In the genomic region with DNA sequence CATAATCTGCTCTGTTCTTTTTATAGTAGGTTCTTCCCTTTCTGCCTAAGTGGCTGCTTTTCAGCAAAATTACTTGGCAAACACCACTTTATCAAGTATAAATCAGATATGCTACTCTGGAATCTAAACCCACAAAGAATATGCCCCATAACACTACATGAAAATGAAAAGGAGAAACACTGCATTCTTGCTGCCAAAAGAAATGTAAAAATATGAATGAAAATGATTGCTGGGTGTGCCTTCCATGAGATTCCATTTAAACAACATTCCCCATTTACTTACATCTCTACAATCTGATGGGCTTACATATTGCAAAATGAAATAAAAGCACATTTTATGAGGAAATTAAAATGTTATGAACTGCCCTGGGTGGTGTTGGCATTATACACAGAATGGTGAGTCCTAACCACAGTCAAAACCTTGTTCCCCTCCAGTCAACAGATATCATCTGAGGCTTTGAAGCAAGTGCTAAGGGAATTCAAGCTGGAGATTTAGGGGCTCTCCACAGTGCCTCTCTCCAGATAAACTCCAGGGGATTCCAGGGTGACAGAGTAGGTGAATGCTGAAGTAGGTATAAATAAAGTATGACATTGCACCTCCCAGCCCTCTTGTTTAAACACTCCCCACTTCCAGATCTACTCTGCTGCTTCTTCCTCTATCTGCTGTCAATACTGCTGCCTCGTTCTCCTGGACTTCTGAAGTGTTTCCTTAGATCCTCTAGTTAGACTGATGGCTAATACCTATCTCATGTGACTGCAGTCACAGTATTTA, we compare ENCODE assay signal across 23 cellular contexts.
"Had no signal": no experiment of that assay in that cellular context is flagged by ENCODE, and none has a peak within 500 bp of the region (broad histone marks: within the 10 kb centered on the region; RNA-seq: fewer than 3 reads in every experiment).

No MANE protein-coding gene starts in this region.

- H3K9me3 ChIP-seq: breast epithelium, esophagus muscularis mucosa, heart left ventricle, transverse colon had no signal

- ATAC-seq: heart left ventricle; left cardiac atrium; sciatic nerve; stimulated activated naive B cell treated with anti-CD40 and anti-IgM and Interleukin-4, amounts not matched to agents 10 μg/mL and 1 μg/mL and 100 μg/mL, for 72 hours; WTC11 had no signal

- H3K27me3 ChIP-seq: breast epithelium, dorsolateral prefrontal cortex, esophagus muscularis mucosa, heart left ventricle, transverse colon had no signal

- FAIRE-seq: colon, islet of Langerhans, urothelium cell line had no signal

- H3K4me2 ChIP-seq: smooth muscle cell had no signal

- H3K4me1 ChIP-seq: breast epithelium had no signal

- H3K36me3 ChIP-seq: breast epithelium, heart left ventricle, transverse colon had no signal

- DNase-seq: activated CD4-positive, alpha-beta T cell treated with anti-CD3 and anti-CD28 coated beads, Interleukin-2, amount 50 U/mL, for 4 hours; activated CD8-positive, alpha-beta memory T cell treated with anti-CD3 and anti-CD28 coated beads for 24 hours; activated CD8-positive, alpha-beta memory T cell treated with anti-CD3 and anti-CD28 coated beads, Interleukin-2, amount 50 U/mL, for 4 hours; activated naive CD4-positive, alpha-beta T cell; activated T-cell treated with anti-CD3 and anti-CD28 coated beads, Interleukin-2, amount 50 U/mL, for 24 hours; amniotic stem cell; dorsolateral prefrontal cortex; heart left ventricle; left cardiac atrium; nucleus accumbens; stimulated activated CD4-positive, alpha-beta T cell treated with anti-CD3 and anti-CD28 coated beads, Interleukin-15, amount 100 ng/mL, for 24 hours; stimulated activated CD8-positive, alpha-beta memory T cell treated with anti-CD3 and anti-CD28 coated beads, Interleukin-4, amount 100 ng/mL, for 48 hours; stimulated activated naive B cell treated with anti-CD40 and anti-IgM and Interleukin-4, amounts not matched to agents 10 μg/mL and 1 μg/mL and 100 μg/mL, for 72 hours; T-helper 9 cell; transverse colon had no signal

- H3K4me3 ChIP-seq: breast epithelium, dorsolateral prefrontal cortex, esophagus muscularis mucosa, heart left ventricle, smooth muscle cell, transverse colon had no signal

- H3K27ac ChIP-seq: breast epithelium, esophagus muscularis mucosa, transverse colon had no signal
